Comparison of ENCODE assay signal across 23 cellular contexts in genomic region chr20:62821726-62822210, GRCh38.
"Had no signal": no experiment of that assay in that cellular context is flagged by ENCODE, and none has a peak within 500 bp of the region (broad histone marks: within the 10 kb centered on the region; RNA-seq: fewer than 3 reads in every experiment).

No MANE protein-coding gene starts in this region.

- H3K36me3 ChIP-seq: left lung, lower lobe of right lung, neutrophil, pancreas, prostate gland, sigmoid colon, spleen, suprapubic skin, thoracic aorta, tibial artery, upper lobe of right lung had no signal

- DNase-seq: hypothalamus; immature natural killer cell; left colon; left lung; lower lobe of right lung; mammary epithelial cell; mesenchymal stem cell; occipital lobe; posterior cingulate gyrus; retina; sigmoid colon; small intestine; spleen; stimulated activated CD4-positive, alpha-beta T cell treated with anti-CD3 and anti-CD28 coated beads, Interleukin-4, amount 100 ng/mL, for 24 hours; stimulated activated naive CD4-positive, alpha-beta T cell; tibial artery; trophoblast cell; upper lobe of right lung had no signal

- H3K4me1 ChIP-seq: prostate gland had no signal

- H3K4me3 ChIP-seq: left lung, lower lobe of right lung, pancreas, prostate gland, sigmoid colon, spleen, suprapubic skin, thoracic aorta, tibial artery, upper lobe of right lung had no signal

- H3K27ac ChIP-seq: left lung, lower lobe of right lung, neutrophil, prostate gland, sigmoid colon, spleen, suprapubic skin, thoracic aorta, tibial artery, upper lobe of right lung had no signal

- H3K9me3 ChIP-seq: left lung, lower lobe of right lung, neutrophil, pancreas, prostate gland, sigmoid colon, spleen, suprapubic skin, thoracic aorta, tibial artery, upper lobe of right lung had no signal
